20 cellular contexts compared by ENCODE assay signal in genomic region chr7:105715528-105715927, GRCh38.
"Had no signal": no experiment of that assay in that cellular context is flagged by ENCODE, and none has a peak within 500 bp of the region (broad histone marks: within the 10 kb centered on the region; RNA-seq: fewer than 3 reads in every experiment).

No MANE protein-coding gene starts in this region.

- H3K27me3 Mint-ChIP-seq: activated naive CD8-positive, alpha-beta T cell treated with anti-CD3 and anti-CD28 coated beads, Interleukin-2, amount 10 ng/mL, durations not matched to agents 7 days and 5 days; effector memory CD8-positive, alpha-beta T cell; natural killer cell treated with Interleukin-12 subunit alpha and Interleukin-12 subunit beta and Interleukin-15 and Interleukin-18, amount 100 ng/mL, for 72 hours; stimulated activated naive B cell treated with anti-CD40 and anti-IgM and Interleukin-4, amounts not matched to agents 10 μg/mL and 1 μg/mL and 100 μg/mL, for 72 hours had no signal

- ATAC-seq: effector memory CD8-positive, alpha-beta T cell; gastrocnemius medialis; left ventricle myocardium superior; mucosa of descending colon; natural killer cell treated with Interleukin-12 subunit alpha and Interleukin-12 subunit beta and Interleukin-15 and Interleukin-18, amount 100 ng/mL, for 72 hours; right cardiac atrium; stimulated activated naive B cell treated with anti-CD40 and anti-IgM and Interleukin-4, amounts not matched to agents 10 μg/mL and 1 μg/mL and 100 μg/mL, for 72 hours had no signal

- H3K4me3 Mint-ChIP-seq: activated naive CD8-positive, alpha-beta T cell treated with anti-CD3 and anti-CD28 coated beads, Interleukin-2, amount 10 ng/mL, durations not matched to agents 7 days and 5 days; effector memory CD8-positive, alpha-beta T cell; natural killer cell treated with Interleukin-12 subunit alpha and Interleukin-12 subunit beta and Interleukin-15 and Interleukin-18, amount 100 ng/mL, for 72 hours; stimulated activated naive B cell treated with anti-CD40 and anti-IgM and Interleukin-4, amounts not matched to agents 10 μg/mL and 1 μg/mL and 100 μg/mL, for 72 hours had no signal

- DNase-seq: activated CD4-positive, alpha-beta T cell treated with anti-CD3 and anti-CD28 coated beads, Interleukin-2, amount 50 U/mL, for 1 hour; activated naive CD4-positive, alpha-beta T cell treated with Interleukin-2 at 50 U/mL for 16 hours; activated naive CD8-positive, alpha-beta T cell treated with anti-CD3 and anti-CD28 coated beads, Interleukin-2, amount 10 ng/mL, durations not matched to agents 7 days and 5 days; amniotic stem cell; brain microvascular endothelial cell; caudate nucleus; cortex of kidney; effector memory CD8-positive, alpha-beta T cell; erythroblast; gastrocnemius medialis; islet precursor cell; left ventricle myocardium superior; mucosa of descending colon; posterior cingulate gyrus; right cardiac atrium; SHP77 treated with DMSO at 0.1 percent for 48 hours; stimulated activated CD4-positive, alpha-beta T cell treated with anti-CD3 and anti-CD28 coated beads, Interleukin-2, amount 100 ng/mL, for 48 hours; stimulated activated naive B cell treated with anti-CD40 and anti-IgM and Interleukin-4, amounts not matched to agents 10 μg/mL and 1 μg/mL and 100 μg/mL, for 72 hours; T-helper 1 cell had no signal
